10 cellular contexts compared by ENCODE assay signal in the genomic region with DNA sequence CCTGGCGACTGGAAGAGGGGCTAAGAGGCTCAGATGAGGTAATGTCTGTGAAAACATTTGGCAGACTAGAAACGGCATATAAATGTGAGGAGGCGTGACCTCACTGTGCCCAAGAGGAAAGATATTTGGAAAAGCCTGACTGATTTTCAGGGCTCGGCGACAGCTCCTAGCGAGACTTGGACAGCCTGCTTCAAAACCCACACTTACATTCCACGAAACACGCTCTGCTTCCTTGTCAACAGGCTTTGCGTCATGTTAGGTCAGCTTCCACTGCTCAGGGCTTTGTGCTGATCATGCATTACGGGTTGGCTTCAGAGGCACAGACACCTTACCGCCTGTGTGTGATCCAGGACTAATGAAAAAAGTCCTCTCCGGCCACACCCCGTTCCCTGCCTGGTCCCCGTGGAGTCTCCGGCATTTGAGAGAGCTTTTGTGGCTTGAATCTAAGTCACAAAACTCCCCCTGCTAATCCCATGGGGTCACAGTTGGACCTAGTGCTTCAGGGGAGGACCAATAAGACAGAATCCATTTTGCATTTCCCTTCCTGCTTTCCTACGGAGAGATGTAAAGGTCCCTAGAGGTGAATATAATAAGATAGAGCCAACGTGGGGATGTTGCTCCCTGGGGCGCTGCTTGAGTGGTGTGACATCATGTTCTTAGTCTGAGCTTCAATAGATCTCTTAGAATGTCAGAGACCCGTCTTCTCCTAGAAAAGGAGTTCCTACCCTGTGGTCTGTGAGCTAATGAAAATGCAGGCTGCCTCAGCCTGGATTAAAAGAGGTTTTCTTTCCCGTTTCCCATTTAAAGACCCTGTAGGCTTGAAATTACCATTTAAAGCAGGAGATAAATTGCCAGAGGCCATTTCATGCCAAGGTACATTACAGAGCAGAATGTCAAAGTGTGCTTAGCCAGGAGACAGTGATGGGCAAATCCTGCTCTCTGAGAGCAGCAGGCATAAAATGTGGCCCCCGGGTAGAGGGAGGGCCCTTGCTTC. TPM values are rescaled to one million over a fixed set of nuclear protein-coding genes. Genes with fewer than 3 reads are reported as not detected.
DNase-seq lines count a peak whose midpoint lies in the region; ATAC-seq and TF ChIP-seq lines count a peak whose summit lies in the region.
"Had no signal": no experiment of that assay in that cellular context is flagged by ENCODE, and none has a peak within 500 bp of the region (broad histone marks: within the 10 kb centered on the region; RNA-seq: fewer than 3 reads in every experiment).

No MANE protein-coding gene starts in this region.

- no peak for ATAC-seq in HG02973 (IDR thresholded peaks at IDR 0.05; ENCODE audit: unreplicated experiment)
- ATAC-seq in HG03280 (IDR thresholded peaks at IDR 0.05; ENCODE audit: unreplicated experiment) = no peak
- ATAC-seq: HCT116 had no signal

- H3K27ac ChIP-seq in ectodermal cell (ENCODE audit: insufficient read depth, low read depth, low read length, poor library complexity, severe bottlenecking) = peak overlapping the region; percentile 66

- intact Hi-C loops in lower leg skin (cut with DNase I; ENCODE audit: low total_unique reads) = no loop called here

- H3K36me3 ChIP-seq in ectodermal cell (ENCODE audit: control insufficient read depth, insufficient read depth, low read length) = no peaks in the 10 kb centered on the region

- H3K4me1 Mint-ChIP-seq in type B pancreatic cell (ENCODE audit: unreplicated experiment) = peaks cover 51% of the 10 kb centered on the region

- peak overlapping the region; percentile 94 for H3K27ac Mint-ChIP-seq in type B pancreatic cell

- DNase-seq in NCI-H1417 (lab: John Stamatoyannopoulos, UW) (peak; percentile 32 to 78 (median 54)), NCI-H1417 treated with DMSO at 0.1 percent for 48 hours (lab: John Stamatoyannopoulos, UW) (no peak), lung microvascular endothelial cell (ENCODE audit: low read depth in 2 of 2) (peak; percentile 25 to 36), type B pancreatic cell (ENCODE audit: extremely low spot score, unreplicated experiment) (no peak), lower leg skin (ENCODE audit: low spot score in 2 of 2) (no peak)
- DNase-seq: effector CD4-positive, alpha-beta T cell had no signal

- no peaks in the 10 kb centered on the region for H3K36me3 Mint-ChIP-seq in type B pancreatic cell

- H3K9me3 ChIP-seq in ectodermal cell (ENCODE audit: control insufficient read depth, low read length) = no peaks in the 10 kb centered on the region

- no peaks in the 10 kb centered on the region for H3K27me3 Mint-ChIP-seq in type B pancreatic cell

- H3K27me3 ChIP-seq in ectodermal cell (ENCODE audit: control insufficient read depth, insufficient read depth, low read length, poor library complexity, severe bottlenecking) = no peaks in the 10 kb centered on the region

- peaks cover 61% of the 10 kb centered on the region for H3K4me1 ChIP-seq in ectodermal cell (ENCODE audit: control insufficient read depth, insufficient read depth, low read length)

- no peak for TF ChIP-seq POLR2A in lower leg skin (IDR thresholded peaks at IDR 0.05)

- H3K4me3 ChIP-seq in ectodermal cell (ENCODE audit: insufficient read depth, low read depth, low read length) (peak overlapping the region; percentile 4), lower leg skin (ENCODE audit: low read depth, poor library complexity, severe bottlenecking) (no peak overlapping the region)

- WGBS in ectodermal cell, 2 experiments = 28% methylated on average over 21 of the region's 21 CpGs
- WGBS in lower leg skin, 2 donors = 16 to 26% methylated on average over 21 of the region's 21 CpGs

- no peaks in the 10 kb centered on the region for H3K9me3 Mint-ChIP-seq in type B pancreatic cell

- TF ChIP-seq CTCF in type B pancreatic cell (conservative IDR thresholded peaks at IDR 0.05) (no peak), lower leg skin (IDR thresholded peaks at IDR 0.05) (no peak)

- peak overlapping the region; percentile 77 for H3K4me3 Mint-ChIP-seq in type B pancreatic cell

RNA-seq across cellular contexts. Expression of a gene that starts 25.4 kb away (rescaled TPM):
- 141 TPM for polyA plus RNA-seq in ectodermal cell (2013, experiment 1 of 4)
- 77.0 TPM for polyA plus RNA-seq in ectodermal cell (2013, experiment 2 of 4)
- polyA plus RNA-seq in ectodermal cell (2013, experiment 3 of 4) = 63.8 TPM
- 72.5 TPM for polyA plus RNA-seq in ectodermal cell (2013, experiment 4 of 4)
- 0.22 and 0.40 TPM in 2 replicates for total RNA-seq in lung microvascular endothelial cell
- 4.5 and 9.6 TPM in 2 replicates for total RNA-seq in type B pancreatic cell (ENCODE audit: low replicate concordance)
- total RNA-seq in lower leg skin = 1 to 10 TPM in 3 of 4 donors, under 1 TPM in 1; 0.69 to 1.6 (median 1.3) TPM

RNA-seq across cellular contexts. Expression of a gene that starts 39.7 kb away (rescaled TPM):
- 46.8 TPM for polyA plus RNA-seq in ectodermal cell (2013, experiment 1 of 4)
- 54.5 TPM for polyA plus RNA-seq in ectodermal cell (2013, experiment 2 of 4)
- polyA plus RNA-seq in ectodermal cell (2013, experiment 3 of 4) = 37.2 TPM
- 43.4 TPM for polyA plus RNA-seq in ectodermal cell (2013, experiment 4 of 4)
- total RNA-seq in lung microvascular endothelial cell (19.4 and 28.2 TPM in 2 replicates), type B pancreatic cell (ENCODE audit: low replicate concordance) (33.2 and 34.7 TPM in 2 replicates), lower leg skin (10 to 100 TPM; 35.5 to 78.3 (median 43.1) TPM)

Comparison
In these comparisons a context has a peak if more than half of its experiments do, and no peak if none do; other contexts are left out.
1. DNase-seq: peak in NCI-H1417 (3 of 3) and lung microvascular endothelial cell (2 of 2); none in NCI-H1417 treated with DMSO at 0.1 percent for 48 hours (single experiment), type B pancreatic cell (single experiment) and lower leg skin (0 of 2).